ENCODE assay signal across 8 cellular contexts in genomic region chr7:100803398-100804161, GRCh38. TPM values are rescaled to one million over a fixed set of nuclear protein-coding genes. Genes with fewer than 3 reads are reported as not detected.
DNase-seq lines count a peak whose midpoint lies in the region; ATAC-seq and TF ChIP-seq lines count a peak whose summit lies in the region.

No MANE protein-coding gene starts in this region.

- CTCF ChIA-PET in T-cell (lab: Charles Lee): interaction anchor here in 1 of 2 donors (0.6 kb wide), 1 partner anchor 27 kb away, joined by 5 read pairs; no protein-coding TSS in a partner anchor

- peaks cover 8% of the 10 kb centered on the region for H3K36me3 Mint-ChIP-seq in T-cell

- no peak overlapping the region for H3K27ac Mint-ChIP-seq in T-cell

- H3K9ac ChIP-seq in mucosa of stomach (ENCODE audit: low read length): peak overlapping the region; percentile 44

- H3K27me3 Mint-ChIP-seq in T-cell: peaks cover 0 to 2% of the 10 kb centered on the region in 2 donors

- peaks cover 0 to 8% (median 0%) of the 10 kb centered on the region in 3 donors for H3K4me1 Mint-ChIP-seq in T-cell

- H3K4me1 ChIP-seq in mucosa of stomach (ENCODE audit: control insufficient read depth, insufficient read depth, low read length): peaks cover 31% of the 10 kb centered on the region

- DNase-seq in Ammon's horn (ENCODE audit: low spot score) (peak; percentile 79), NCI-H1092 (lab: John Stamatoyannopoulos, UW) (peak; percentile 78), T-cell (peak in 8 of 34 experiments; percentile 16 to 53 (median 24)), erythroblast (lab: John Stamatoyannopoulos, UW) (peak; percentile 71 to 74)
- DNase-seq in stimulated activated naive CD4-positive, alpha-beta T cell treated with Interleukin-2 at 50 U/mL for 16 hours (lab: John Stamatoyannopoulos, UW): no peak

- ATAC-seq in GM18499 (IDR thresholded peaks at IDR 0.05; ENCODE audit: insufficient read depth, unreplicated experiment) (peak; percentile 75), HG02642 (IDR thresholded peaks at IDR 0.05; ENCODE audit: poor library complexity, unreplicated experiment) (peak; percentile 95), T-cell (replicated peaks in 1 of 4) (peak in 3 of 4 experiments; percentile 32 to 51 (median 35))

- H3K36me3 ChIP-seq in mucosa of stomach (ENCODE audit: control insufficient read depth, insufficient read depth, low read length): no peaks in the 10 kb centered on the region

- no peak overlapping the region for H3K4me3 Mint-ChIP-seq in T-cell

- peak overlapping the region; percentile 9 for H3K4me3 ChIP-seq in mucosa of stomach (ENCODE audit: low read length)

- TF ChIP-seq POLR2A in erythroblast (IDR thresholded peaks at IDR 0.05; ENCODE audit: low read length): peak; percentile 23

- H3K27me3 ChIP-seq in mucosa of stomach (ENCODE audit: control insufficient read depth, insufficient read depth, low read length): no peaks in the 10 kb centered on the region

- no peaks in the 10 kb centered on the region for H3K9me3 Mint-ChIP-seq in T-cell

- POLR2A ChIA-PET in T-cell (lab: Charles Lee): interaction anchor here in 1 of 2 donors (0.5 kb wide), 1 partner anchor 529 kb away, joined by 3 read pairs; no protein-coding TSS in a partner anchor

- no peaks in the 10 kb centered on the region for H3K9me3 ChIP-seq in mucosa of stomach (ENCODE audit: control insufficient read depth, low read length)

RNA-seq across cellular contexts. Expression of gene EPHB4, which starts 23.7 kb away (rescaled TPM):
- total RNA-seq in T-cell: 10 to 100 TPM in 2 of 5 donors, 1 to 10 TPM in 3; 7.8 to 12.7 (median 9.5) TPM

RNA-seq across cellular contexts. Expression of gene SLC12A9, which starts 48.9 kb away (rescaled TPM):
- total RNA-seq in T-cell: 10 to 100 TPM; 49.9 to 72.6 (median 70.2) TPM

Comparison
In these comparisons a context has a peak if more than half of its experiments do, and no peak if none do; other contexts are left out.
1. ATAC-seq: peak in every context shown above with its lines; median percentile 95 in HG02642; 75 in GM18499; 35 in T-cell.